ENCODE assay signal across 1 cellular context in the genomic region with DNA sequence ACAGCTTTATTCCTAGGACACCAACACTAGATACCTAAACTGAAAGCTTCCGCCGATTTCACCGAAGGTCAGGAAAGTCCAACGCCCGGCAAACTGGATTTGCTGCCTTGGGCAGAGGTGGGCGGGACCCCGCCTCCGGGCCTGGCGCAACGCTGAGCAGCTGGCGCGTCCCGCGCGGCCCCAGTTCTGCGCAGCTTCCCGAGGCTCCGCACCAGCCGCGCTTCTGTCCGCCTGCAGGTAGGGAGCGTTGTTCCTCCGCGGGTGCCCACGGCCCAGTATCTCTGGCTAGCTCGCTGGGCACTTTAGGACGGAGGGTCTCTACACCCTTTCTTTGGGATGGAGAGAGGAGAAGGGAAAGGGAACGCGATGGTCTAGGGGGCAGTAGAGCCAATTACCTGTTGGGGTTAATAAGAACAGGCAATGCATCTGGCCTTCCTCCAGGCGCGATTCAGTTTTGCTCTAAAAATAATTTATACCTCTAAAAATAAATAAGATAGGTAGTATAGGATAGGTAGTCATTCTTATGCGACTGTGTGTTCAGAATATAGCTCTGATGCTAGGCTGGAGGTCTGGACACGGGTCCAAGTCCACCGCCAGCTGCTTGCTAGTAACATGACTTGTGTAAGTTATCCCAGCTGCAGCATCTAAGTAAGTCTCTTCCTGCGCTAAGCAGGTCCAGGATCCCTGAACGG.
TF ChIP-seq lines count a peak whose summit lies in the region.

CD274 (plus strand) TSS at position 183 of the 692 bp plus-strand sequence. CDS start 5,572 bp downstream, outside the sequence.

TF ChIP-seq in HepG2, 621 proteins besides CTCF, POLR2A, EP300 and RAD21 (continued from another document and continues in another):
- TF ChIP-seq ZNF350 (CRISPR knock-in tag; IDR thresholded peaks at IDR 0.05; ENCODE audit: borderline replicate concordance, low read depth) (0 out of 2 replicates have a peak, but pooled peaks have one; percentile 35), EZH2 (conservative IDR thresholded peaks at IDR 0.05; ENCODE audit: low read depth, low read length) (no peak), ZNF720 (CRISPR knock-in tag; IDR thresholded peaks at IDR 0.05) (no peak), ZNF572 (CRISPR knock-in tag; IDR thresholded peaks at IDR 0.05) (no peak), BHLHE40 (IDR thresholded peaks at IDR 0.05; ENCODE audit: low read length) (peak; percentile 83), ZEB1 (IDR thresholded peaks at IDR 0.05; ENCODE audit: insufficient replicate concordance, low read depth) (no peak), AHR (CRISPR knock-in tag; IDR thresholded peaks at IDR 0.05) (no peak), KAT2B (IDR thresholded peaks at IDR 0.05; ENCODE audit: borderline replicate concordance, low read depth, low read length) (no peak), TAF1 (CRISPR knock-in tag; IDR thresholded peaks at IDR 0.05) (peak; percentile 46; the same call in 1 of the 2 replicates), NR2F2 (IDR thresholded peaks at IDR 0.05; ENCODE audit: borderline replicate concordance, low read depth) (no peak), KMT2B (CRISPR knock-in tag; IDR thresholded peaks at IDR 0.05) (peak; percentile 88), SMARCE1 (IDR thresholded peaks at IDR 0.05; ENCODE audit: borderline replicate concordance) (no peak), SIN3B (IDR thresholded peaks at IDR 0.05; ENCODE audit: low read length) (no peak), SPEN (CRISPR knock-in tag; IDR thresholded peaks at IDR 0.05; ENCODE audit: low read depth) (peak; percentile 62), FOXA3 (CRISPR knock-in tag; IDR thresholded peaks at IDR 0.05) (0 out of 2 replicates have a peak, but pooled peaks have one; percentile 16), ZSCAN21 (CRISPR knock-in tag; IDR thresholded peaks at IDR 0.05; ENCODE audit: borderline replicate concordance) (no peak), LRRFIP1 (CRISPR knock-in tag; conservative IDR thresholded peaks at IDR 0.05) (no peak), ELF3 (CRISPR knock-in tag; IDR thresholded peaks at IDR 0.05) (peak; percentile 51; the same call in 1 of the 2 replicates), ZSCAN31 (CRISPR knock-in tag; IDR thresholded peaks at IDR 0.05; ENCODE audit: low read depth) (no peak), PRDM15 (CRISPR knock-in tag; IDR thresholded peaks at IDR 0.05) (peak; percentile 77), ZFP82 (CRISPR knock-in tag; IDR thresholded peaks at IDR 0.05; ENCODE audit: borderline replicate concordance) (no peak), ZNF101 (CRISPR knock-in tag; IDR thresholded peaks at IDR 0.05; ENCODE audit: borderline replicate concordance, low read depth) (no peak), TBX3 (IDR thresholded peaks at IDR 0.05; ENCODE audit: borderline replicate concordance) (no peak), KDM5A (IDR thresholded peaks at IDR 0.05; ENCODE audit: borderline replicate concordance, low read length) (no peak)
- TF ChIP-seq, protein P1, sequence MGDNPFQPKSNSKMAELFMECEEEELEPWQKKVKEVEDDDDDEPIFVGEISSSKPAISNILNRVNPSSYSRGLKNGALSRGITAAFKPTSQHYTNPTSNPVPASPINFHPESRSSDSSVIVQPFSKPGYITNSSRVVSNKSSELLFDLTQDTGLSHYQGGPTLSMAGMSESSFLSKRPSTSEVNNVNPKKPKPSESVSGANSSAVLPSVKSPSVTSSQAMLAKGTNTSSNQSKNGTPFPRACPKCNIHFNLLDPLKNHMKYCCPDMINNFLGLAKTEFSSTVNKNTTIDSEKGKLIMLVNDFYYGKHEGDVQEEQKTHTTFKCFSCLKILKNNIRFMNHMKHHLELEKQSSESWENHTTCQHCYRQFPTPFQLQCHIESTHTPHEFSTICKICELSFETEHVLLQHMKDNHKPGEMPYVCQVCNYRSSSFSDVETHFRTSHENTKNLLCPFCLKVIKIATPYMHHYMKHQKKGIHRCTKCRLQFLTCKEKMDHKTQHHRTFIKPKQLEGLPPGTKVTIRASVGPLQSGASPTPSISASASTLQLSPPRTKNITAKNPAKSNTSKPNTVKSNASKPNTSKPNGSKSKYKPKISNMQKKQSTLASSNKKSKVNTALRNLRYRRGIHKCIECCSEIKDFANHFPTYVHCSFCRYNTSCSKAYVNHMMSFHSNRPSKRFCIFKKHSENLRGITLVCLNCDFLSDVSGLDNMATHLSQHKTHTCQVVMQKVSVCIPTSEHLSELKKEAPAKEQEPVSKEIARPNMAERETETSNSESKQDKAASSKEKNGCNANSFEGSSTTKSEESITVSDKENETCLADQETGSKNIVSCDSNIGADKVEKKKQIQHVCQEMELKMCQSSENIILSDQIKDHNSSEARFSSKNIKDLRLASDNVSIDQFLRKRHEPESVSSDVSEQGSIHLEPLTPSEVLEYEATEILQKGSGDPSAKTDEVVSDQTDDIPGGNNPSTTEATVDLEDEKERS (CRISPR knock-in tag; IDR thresholded peaks at IDR 0.05), result no peak; the same call in 1 of the 2 replicates
- TF ChIP-seq, protein P2, sequence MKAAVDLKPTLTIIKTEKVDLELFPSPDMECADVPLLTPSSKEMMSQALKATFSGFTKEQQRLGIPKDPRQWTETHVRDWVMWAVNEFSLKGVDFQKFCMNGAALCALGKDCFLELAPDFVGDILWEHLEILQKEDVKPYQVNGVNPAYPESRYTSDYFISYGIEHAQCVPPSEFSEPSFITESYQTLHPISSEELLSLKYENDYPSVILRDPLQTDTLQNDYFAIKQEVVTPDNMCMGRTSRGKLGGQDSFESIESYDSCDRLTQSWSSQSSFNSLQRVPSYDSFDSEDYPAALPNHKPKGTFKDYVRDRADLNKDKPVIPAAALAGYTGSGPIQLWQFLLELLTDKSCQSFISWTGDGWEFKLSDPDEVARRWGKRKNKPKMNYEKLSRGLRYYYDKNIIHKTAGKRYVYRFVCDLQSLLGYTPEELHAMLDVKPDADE (CRISPR knock-in tag; IDR thresholded peaks at IDR 0.05), result no peak
- TF ChIP-seq, protein P3, sequence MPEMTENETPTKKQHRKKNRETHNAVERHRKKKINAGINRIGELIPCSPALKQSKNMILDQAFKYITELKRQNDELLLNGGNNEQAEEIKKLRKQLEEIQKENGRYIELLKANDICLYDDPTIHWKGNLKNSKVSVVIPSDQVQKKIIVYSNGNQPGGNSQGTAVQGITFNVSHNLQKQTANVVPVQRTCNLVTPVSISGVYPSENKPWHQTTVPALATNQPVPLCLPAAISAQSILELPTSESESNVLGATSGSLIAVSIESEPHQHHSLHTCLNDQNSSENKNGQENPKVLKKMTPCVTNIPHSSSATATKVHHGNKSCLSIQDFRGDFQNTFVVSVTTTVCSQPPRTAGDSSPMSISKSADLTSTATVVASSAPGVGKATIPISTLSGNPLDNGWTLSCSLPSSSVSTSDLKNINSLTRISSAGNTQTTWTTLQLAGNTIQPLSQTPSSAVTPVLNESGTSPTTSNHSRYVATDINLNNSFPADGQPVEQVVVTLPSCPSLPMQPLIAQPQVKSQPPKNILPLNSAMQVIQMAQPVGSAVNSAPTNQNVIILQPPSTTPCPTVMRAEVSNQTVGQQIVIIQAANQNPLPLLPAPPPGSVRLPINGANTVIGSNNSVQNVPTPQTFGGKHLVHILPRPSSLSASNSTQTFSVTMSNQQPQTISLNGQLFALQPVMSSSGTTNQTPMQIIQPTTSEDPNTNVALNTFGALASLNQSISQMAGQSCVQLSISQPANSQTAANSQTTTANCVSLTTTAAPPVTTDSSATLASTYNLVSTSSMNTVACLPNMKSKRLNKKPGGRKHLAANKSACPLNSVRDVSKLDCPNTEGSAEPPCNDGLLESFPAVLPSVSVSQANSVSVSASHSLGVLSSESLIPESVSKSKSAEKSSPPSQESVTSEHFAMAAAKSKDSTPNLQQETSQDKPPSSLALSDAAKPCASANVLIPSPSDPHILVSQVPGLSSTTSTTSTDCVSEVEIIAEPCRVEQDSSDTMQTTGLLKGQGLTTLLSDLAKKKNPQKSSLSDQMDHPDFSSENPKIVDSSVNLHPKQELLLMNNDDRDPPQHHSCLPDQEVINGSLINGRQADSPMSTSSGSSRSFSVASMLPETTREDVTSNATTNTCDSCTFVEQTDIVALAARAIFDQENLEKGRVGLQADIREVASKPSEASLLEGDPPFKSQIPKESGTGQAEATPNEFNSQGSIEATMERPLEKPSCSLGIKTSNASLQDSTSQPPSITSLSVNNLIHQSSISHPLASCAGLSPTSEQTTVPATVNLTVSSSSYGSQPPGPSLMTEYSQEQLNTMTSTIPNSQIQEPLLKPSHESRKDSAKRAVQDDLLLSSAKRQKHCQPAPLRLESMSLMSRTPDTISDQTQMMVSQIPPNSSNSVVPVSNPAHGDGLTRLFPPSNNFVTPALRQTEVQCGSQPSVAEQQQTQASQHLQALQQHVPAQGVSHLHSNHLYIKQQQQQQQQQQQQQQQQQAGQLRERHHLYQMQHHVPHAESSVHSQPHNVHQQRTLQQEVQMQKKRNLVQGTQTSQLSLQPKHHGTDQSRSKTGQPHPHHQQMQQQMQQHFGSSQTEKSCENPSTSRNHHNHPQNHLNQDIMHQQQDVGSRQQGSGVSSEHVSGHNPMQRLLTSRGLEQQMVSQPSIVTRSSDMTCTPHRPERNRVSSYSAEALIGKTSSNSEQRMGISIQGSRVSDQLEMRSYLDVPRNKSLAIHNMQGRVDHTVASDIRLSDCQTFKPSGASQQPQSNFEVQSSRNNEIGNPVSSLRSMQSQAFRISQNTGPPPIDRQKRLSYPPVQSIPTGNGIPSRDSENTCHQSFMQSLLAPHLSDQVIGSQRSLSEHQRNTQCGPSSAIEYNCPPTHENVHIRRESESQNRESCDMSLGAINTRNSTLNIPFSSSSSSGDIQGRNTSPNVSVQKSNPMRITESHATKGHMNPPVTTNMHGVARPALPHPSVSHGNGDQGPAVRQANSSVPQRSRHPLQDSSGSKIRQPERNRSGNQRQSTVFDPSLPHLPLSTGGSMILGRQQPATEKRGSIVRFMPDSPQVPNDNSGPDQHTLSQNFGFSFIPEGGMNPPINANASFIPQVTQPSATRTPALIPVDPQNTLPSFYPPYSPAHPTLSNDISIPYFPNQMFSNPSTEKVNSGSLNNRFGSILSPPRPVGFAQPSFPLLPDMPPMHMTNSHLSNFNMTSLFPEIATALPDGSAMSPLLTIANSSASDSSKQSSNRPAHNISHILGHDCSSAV (CRISPR knock-in tag; IDR thresholded peaks at IDR 0.05; ENCODE audit: borderline replicate concordance), result no peak
